ENCODE assay signal across 14 cellular contexts in the genomic region with DNA sequence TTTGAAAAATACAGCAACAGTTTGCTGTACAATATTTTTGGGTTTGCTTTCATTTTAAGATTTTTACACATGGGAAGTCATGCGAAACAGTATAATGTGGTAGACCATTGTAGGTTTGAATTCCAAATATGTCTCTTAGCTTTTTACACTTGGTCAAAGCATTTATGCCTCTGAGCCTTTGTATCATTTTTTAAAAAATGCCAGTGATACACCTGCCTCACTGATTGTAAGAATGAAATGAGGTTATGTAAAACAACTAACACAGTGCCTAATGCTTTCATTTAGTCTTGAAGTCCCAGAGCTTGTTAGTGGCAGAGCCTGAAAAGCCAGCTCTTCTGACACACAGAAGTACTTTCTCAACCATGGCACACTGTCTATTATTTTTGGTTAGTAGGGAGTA.
DNase-seq lines count a peak whose midpoint lies in the region; ATAC-seq, FAIRE-seq and TF ChIP-seq lines count a peak whose summit lies in the region.
"Had no signal": no experiment of that assay in that cellular context is flagged by ENCODE, and none has a peak within 500 bp of the region (broad histone marks: within the 10 kb centered on the region; RNA-seq: fewer than 3 reads in every experiment).

No MANE protein-coding gene starts in this region.

- H3K27ac ChIP-seq in colonic mucosa (no peak overlapping the region), SJCRH30 (no peak overlapping the region)
- H3K27ac ChIP-seq: right lobe of liver had no signal

- H3K9me3 ChIP-seq in mucosa of descending colon, result no peaks in the 10 kb centered on the region
- no peaks in the 10 kb centered on the region for H3K9me3 ChIP-seq in colonic mucosa
- no peaks in the 10 kb centered on the region for H3K9me3 ChIP-seq in SJCRH30 (replicated peaks)
- H3K9me3 ChIP-seq: right lobe of liver had no signal

- DNase-seq in GM18507 (ENCODE audit: extremely low spot score, insufficient read length, low read depth) (no peak), bronchial epithelial cell (ENCODE audit: low read depth) (peak; percentile 10), DMS153 treated with DMSO at 0.1 percent for 48 hours (lab: John Stamatoyannopoulos, UW; ENCODE audit: unreplicated experiment) (no peak), mucosa of descending colon (no peak), colonic mucosa (no peak), SJCRH30 (no peak)
- DNase-seq: activated T-cell treated with anti-CD3 and anti-CD28 coated beads, Interleukin-2, amount 50 U/mL, for 72 hours; CD4-positive, CD25-positive, alpha-beta regulatory T cell; erythroblast; NCI-H2081 treated with DMSO at 0.1 percent for 48 hours; right lobe of liver had no signal

- ATAC-seq in GM21367 (IDR thresholded peaks at IDR 0.05; ENCODE audit: unreplicated experiment), result peak; percentile 43
- ATAC-seq in HG03103 (IDR thresholded peaks at IDR 0.05; ENCODE audit: low read depth, unreplicated experiment), result peak; percentile 40
- no peak for ATAC-seq in mucosa of descending colon
- ATAC-seq: activated T-cell treated with anti-CD3 and anti-CD28 coated beads, Interleukin-2, amount 50 U/mL, for 72 hours; K562; right lobe of liver had no signal

- H3K27me3 ChIP-seq in bronchial epithelial cell (ENCODE audit: control insufficient read depth, insufficient read depth, low read length) (no peaks in the 10 kb centered on the region), colonic mucosa (no peaks in the 10 kb centered on the region), SJCRH30 (no peaks in the 10 kb centered on the region)
- H3K27me3 ChIP-seq: right lobe of liver had no signal

- H3K4me3 ChIP-seq in bronchial epithelial cell (ENCODE audit: low read depth, low read length), result no peak overlapping the region
- H3K4me3 ChIP-seq in mucosa of descending colon, result no peak overlapping the region
- no peak overlapping the region for H3K4me3 ChIP-seq in colonic mucosa
- no peak overlapping the region for H3K4me3 ChIP-seq in SJCRH30
- H3K4me3 ChIP-seq: K562, right lobe of liver had no signal

- peak; percentile 74 for FAIRE-seq in GM18507 (lab: Jason Lieb, UNC)
- FAIRE-seq in bronchial epithelial cell (lab: Jason Lieb, UNC), result no peak
- FAIRE-seq: K562 had no signal

- H3K9ac ChIP-seq in colonic mucosa (ENCODE audit: low read depth in 2 of 2, low read length in 2 of 2), result no peak overlapping the region

- H3K36me3 ChIP-seq in bronchial epithelial cell (ENCODE audit: control insufficient read depth, insufficient read depth, low read length) (no peaks in the 10 kb centered on the region), mucosa of descending colon (ENCODE audit: low read depth) (no peaks in the 10 kb centered on the region), colonic mucosa (no peaks in the 10 kb centered on the region), SJCRH30 (no peaks in the 10 kb centered on the region)
- H3K36me3 ChIP-seq: right lobe of liver had no signal

- TF ChIP-seq CTCF in bronchial epithelial cell (IDR thresholded peaks at IDR 0.05; ENCODE audit: insufficient read depth, low read length, severe bottlenecking) (no peak), mucosa of descending colon (IDR thresholded peaks at IDR 0.05) (no peak), colonic mucosa (IDR thresholded peaks at IDR 0.05) (no peak)

- H3K4me1 ChIP-seq in mucosa of descending colon (ENCODE audit: low read depth) (peaks cover 4% of the 10 kb centered on the region), colonic mucosa (no peaks in the 10 kb centered on the region), SJCRH30 (no peaks in the 10 kb centered on the region)
- H3K4me1 ChIP-seq: right lobe of liver had no signal

- intact Hi-C loops in mucosa of descending colon (cut with DNase I, micrococcal nuclease), result no loop called here
- intact Hi-C loops in colonic mucosa (cut with DNase I), result no loop called here
